8 cellular contexts compared by ENCODE assay signal in genomic region chr15:62649793-62650420, GRCh38.
DNase-seq lines count a peak whose midpoint lies in the region; ATAC-seq and TF ChIP-seq lines count a peak whose summit lies in the region.

No MANE protein-coding gene starts in this region.

- no peaks in the 10 kb centered on the region for H3K27me3 Mint-ChIP-seq in neural progenitor cell (ENCODE audit: insufficient read depth, low read depth)

- no peaks in the 10 kb centered on the region for H3K9me3 ChIP-seq in neural progenitor cell (ENCODE audit: low read depth)

- peaks cover 6% of the 10 kb centered on the region for H3K4me1 Mint-ChIP-seq in neural progenitor cell

- no peaks in the 10 kb centered on the region for H3K79me2 ChIP-seq in ACC112 (ENCODE audit: control insufficient read depth, insufficient read depth, low read length, unreplicated experiment)
- no peaks in the 10 kb centered on the region for H3K79me2 ChIP-seq in neural progenitor cell (ENCODE audit: low read depth)

- H3K27ac ChIP-seq in ACC112 (ENCODE audit: low read depth, low read length) (no peak overlapping the region), neural progenitor cell (no peak overlapping the region)

- H3K36me3 ChIP-seq in ACC112 (ENCODE audit: insufficient read depth, low read length) (peaks cover 23% of the 10 kb centered on the region), neural progenitor cell (peaks cover 9% of the 10 kb centered on the region)

- H3K4me3 ChIP-seq in ACC112 (ENCODE audit: low read depth, low read length) (no peak overlapping the region), neural progenitor cell (no peak overlapping the region)

- no peaks in the 10 kb centered on the region for H3K9me3 Mint-ChIP-seq in neural progenitor cell

- H4K20me1 ChIP-seq in neural progenitor cell (ENCODE audit: low read depth) = no peaks in the 10 kb centered on the region

- no peak for TF ChIP-seq CTCF in neural progenitor cell (IDR thresholded peaks at IDR 0.05)

- H3K36me3 Mint-ChIP-seq in neural progenitor cell = peaks cover 14% of the 10 kb centered on the region

- no peak overlapping the region for H3K4me2 ChIP-seq in neural progenitor cell

- DNase-seq in head of caudate nucleus = peak in 41 of 42 donors; percentile 26 to 87 (median 63)
- DNase-seq in SKM-1 (lab: John Stamatoyannopoulos, UW; ENCODE audit: unreplicated experiment) = no peak
- DNase-seq in COLO668 (lab: John Stamatoyannopoulos, UW; ENCODE audit: unreplicated experiment) = no peak
- DNase-seq in neural progenitor cell (ENCODE audit: low spot score) = no peak
- no peak for DNase-seq in NCI-H774 (lab: John Stamatoyannopoulos, UW)

- ATAC-seq in GM19043 (IDR thresholded peaks at IDR 0.05; ENCODE audit: low read depth, unreplicated experiment) = peak; percentile 90
- ATAC-seq in HG03460 (IDR thresholded peaks at IDR 0.05; ENCODE audit: unreplicated experiment) = peak; percentile 93

- H3K4me1 ChIP-seq in ACC112 (ENCODE audit: control insufficient read depth, insufficient read depth, low read length, unreplicated experiment) = peaks cover 21% of the 10 kb centered on the region
- peaks cover under 1% of the 10 kb centered on the region for H3K4me1 ChIP-seq in neural progenitor cell

- no peak overlapping the region for H3K27ac Mint-ChIP-seq in neural progenitor cell

- intact Hi-C loops in head of caudate nucleus (cut with DNase I) = no loop called here

- H3K4me3 Mint-ChIP-seq in neural progenitor cell = no peak overlapping the region

- H3K27me3 ChIP-seq in ACC112 (ENCODE audit: insufficient read depth, low read length) (no peaks in the 10 kb centered on the region), neural progenitor cell (no peaks in the 10 kb centered on the region)

- H3F3A ChIP-seq in neural progenitor cell (ENCODE audit: low read depth) = no peaks in the 10 kb centered on the region

- no peak overlapping the region for H3K9ac ChIP-seq in neural progenitor cell

- H2AFZ ChIP-seq in ACC112 (ENCODE audit: low read length, unreplicated experiment) (peak overlapping the region; percentile 67), neural progenitor cell (replicated peaks) (no peak overlapping the region)

Comparison
In these comparisons a context has a peak if more than half of its experiments do, and no peak if none do; other contexts are left out.
1. DNase-seq: peak in head of caudate nucleus (41 of 42); none in SKM-1 (single experiment), COLO668 (single experiment), neural progenitor cell (single experiment) and NCI-H774 (single experiment).